ENCODE assay signal across 30 cellular contexts in the genomic region with DNA sequence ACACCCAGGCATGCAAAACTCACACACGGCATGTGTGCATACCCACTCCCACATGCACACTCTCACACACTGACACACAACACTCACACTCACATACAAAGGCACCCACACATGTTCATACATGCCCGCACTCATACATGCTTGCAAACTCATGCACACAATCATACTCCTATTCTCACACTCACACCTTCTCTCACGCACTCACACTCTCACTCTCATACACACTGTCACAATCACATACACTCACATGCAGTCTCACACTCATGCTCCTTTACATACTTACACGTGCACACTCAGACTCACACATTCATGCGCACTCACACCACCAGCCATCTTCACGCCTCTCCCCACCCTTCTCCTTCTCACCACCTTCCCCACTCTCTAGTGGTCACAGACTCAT. TPM values are rescaled to one million over a fixed set of nuclear protein-coding genes. Genes with fewer than 3 reads are reported as not detected.
"Had no signal": no experiment of that assay in that cellular context is flagged by ENCODE, and none has a peak within 500 bp of the region (broad histone marks: within the 10 kb centered on the region; RNA-seq: fewer than 3 reads in every experiment).

No MANE protein-coding gene starts in this region.

- H3K27me3 ChIP-seq: colonic mucosa, ovary, spleen, tibial nerve, upper lobe of left lung had no signal

- H3K4me1 ChIP-seq: colonic mucosa, esophagus squamous epithelium, psoas muscle had no signal

- H3K27ac ChIP-seq: colonic mucosa, esophagus squamous epithelium, heart right ventricle, lower lobe of right lung, ovary, psoas muscle, skin epidermis, thoracic aorta, tibial nerve, upper lobe of left lung had no signal

- H3K9me3 ChIP-seq: colonic mucosa, esophagus squamous epithelium, heart right ventricle, lower lobe of right lung, ovary, psoas muscle, spleen, thoracic aorta, tibial nerve, upper lobe of left lung had no signal

- ATAC-seq: heart right ventricle; left colon; left ventricle myocardium superior; lower lobe of right lung; psoas muscle; right cardiac atrium; stimulated activated memory B cell treated with anti-CD40 and anti-IgM and Interleukin-4, amounts not matched to agents 10 μg/mL and 1 μg/mL and 100 μg/mL, for 72 hours; stimulated activated naive CD8-positive, alpha-beta T cell treated with anti-CD3 and anti-CD28 coated beads, Interleukin-15, Interleukin-2, amounts not matched to agents 100 U/mL and 50 U/mL, for 24 hours had no signal

- FAIRE-seq: urothelium cell line had no signal

- H3K27ac Mint-ChIP-seq: dendritic cell treated with granulocyte-macrophage colony-stimulating factor and Interleukin-4, amounts not matched to agents 40 ng/mL and 50 ng/mL, for 4 days; stimulated activated memory B cell treated with anti-CD40 and anti-IgM and Interleukin-4, amounts not matched to agents 10 μg/mL and 1 μg/mL and 100 μg/mL, for 72 hours had no signal

- H3K4me3 Mint-ChIP-seq: dendritic cell treated with granulocyte-macrophage colony-stimulating factor and Interleukin-4, amounts not matched to agents 40 ng/mL and 50 ng/mL, for 4 days; stimulated activated memory B cell treated with anti-CD40 and anti-IgM and Interleukin-4, amounts not matched to agents 10 μg/mL and 1 μg/mL and 100 μg/mL, for 72 hours had no signal

- H3K4me3 ChIP-seq: colonic mucosa, esophagus squamous epithelium, heart right ventricle, lower lobe of right lung, ovary, psoas muscle, skin epidermis, spleen, thoracic aorta, tibial nerve, upper lobe of left lung had no signal

- H3K36me3 ChIP-seq: colonic mucosa, esophagus squamous epithelium, heart right ventricle, lower lobe of right lung, ovary, spleen, thoracic aorta, tibial nerve, upper lobe of left lung had no signal

- H3K9me3 Mint-ChIP-seq: dendritic cell treated with granulocyte-macrophage colony-stimulating factor and Interleukin-4, amounts not matched to agents 40 ng/mL and 50 ng/mL, for 4 days; stimulated activated memory B cell treated with anti-CD40 and anti-IgM and Interleukin-4, amounts not matched to agents 10 μg/mL and 1 μg/mL and 100 μg/mL, for 72 hours had no signal

- DNase-seq: colonic mucosa; effector CD8-positive, alpha-beta T cell; erythroblast; esophagus squamous epithelium; foreskin melanocyte; glutamatergic neuron; heart right ventricle; hippocampal formation; kidney glomerular epithelial cell; left colon; left ventricle myocardium superior; lower lobe of right lung; occipital lobe; ovary; posterior cingulate gyrus; psoas muscle; right cardiac atrium; spleen; stimulated activated CD4-positive, alpha-beta T cell treated with anti-CD3 and anti-CD28 coated beads, Interleukin-4, amount 100 ng/mL, for 4 hours; stimulated activated naive CD8-positive, alpha-beta T cell treated with anti-CD3 and anti-CD28 coated beads, Interleukin-15, Interleukin-2, amounts not matched to agents 100 U/mL and 50 U/mL, for 24 hours; substantia nigra; upper lobe of left lung had no signal

- H3K4me1 Mint-ChIP-seq: stimulated activated memory B cell treated with anti-CD40 and anti-IgM and Interleukin-4, amounts not matched to agents 10 μg/mL and 1 μg/mL and 100 μg/mL, for 72 hours had no signal

- H3K36me3 Mint-ChIP-seq: stimulated activated memory B cell treated with anti-CD40 and anti-IgM and Interleukin-4, amounts not matched to agents 10 μg/mL and 1 μg/mL and 100 μg/mL, for 72 hours had no signal

RNA-seq across cellular contexts. Expression of gene SLC5A9, which starts 3.1 kb away (rescaled TPM):
- total RNA-seq: chondrocyte, occipital lobe, psoas muscle, thoracic aorta, tibial nerve had no signal
- polyA plus RNA-seq: neural cell had no signal
